ENCODE assay signal across 1 cellular context in the genomic region with DNA sequence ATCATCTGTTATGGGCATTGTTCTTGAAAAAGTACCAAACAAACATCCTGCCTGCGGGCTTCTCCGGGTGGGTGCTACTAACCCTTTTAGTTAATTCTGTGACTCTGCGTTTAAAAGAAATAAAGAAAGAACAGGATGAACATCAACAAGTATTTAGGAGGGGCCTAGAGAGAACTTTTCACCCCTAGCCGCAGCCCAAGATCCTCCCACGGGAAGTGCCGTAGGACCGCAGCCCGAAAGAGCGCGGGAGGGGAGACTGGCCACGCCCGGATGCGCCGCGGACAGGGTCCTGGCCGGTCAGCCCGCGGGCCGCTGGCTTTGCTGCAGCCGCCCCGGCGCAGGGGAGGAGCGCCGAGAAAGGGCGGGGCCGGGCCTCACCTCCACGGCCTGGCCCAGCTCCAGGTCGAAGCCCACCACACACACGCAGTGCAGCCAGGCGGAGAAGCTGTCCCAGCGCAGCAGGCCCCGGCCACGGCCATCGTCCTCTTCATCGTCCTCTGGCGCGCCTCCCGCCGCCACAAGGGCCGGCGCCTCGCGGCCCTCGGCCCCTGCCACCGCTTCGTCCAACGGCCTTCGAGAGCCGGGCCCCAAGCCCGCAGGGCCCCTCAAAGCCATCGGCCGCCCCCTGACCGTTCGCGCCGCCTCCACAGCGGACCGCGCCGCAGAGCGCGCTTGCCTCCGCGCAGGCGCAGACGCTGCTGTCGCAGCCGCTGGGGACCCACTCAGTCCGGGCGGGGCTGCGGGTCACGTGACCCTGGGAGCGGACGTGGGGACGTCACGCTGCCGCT.
TF ChIP-seq lines count a peak whose summit lies in the region.

A gene with protein sequence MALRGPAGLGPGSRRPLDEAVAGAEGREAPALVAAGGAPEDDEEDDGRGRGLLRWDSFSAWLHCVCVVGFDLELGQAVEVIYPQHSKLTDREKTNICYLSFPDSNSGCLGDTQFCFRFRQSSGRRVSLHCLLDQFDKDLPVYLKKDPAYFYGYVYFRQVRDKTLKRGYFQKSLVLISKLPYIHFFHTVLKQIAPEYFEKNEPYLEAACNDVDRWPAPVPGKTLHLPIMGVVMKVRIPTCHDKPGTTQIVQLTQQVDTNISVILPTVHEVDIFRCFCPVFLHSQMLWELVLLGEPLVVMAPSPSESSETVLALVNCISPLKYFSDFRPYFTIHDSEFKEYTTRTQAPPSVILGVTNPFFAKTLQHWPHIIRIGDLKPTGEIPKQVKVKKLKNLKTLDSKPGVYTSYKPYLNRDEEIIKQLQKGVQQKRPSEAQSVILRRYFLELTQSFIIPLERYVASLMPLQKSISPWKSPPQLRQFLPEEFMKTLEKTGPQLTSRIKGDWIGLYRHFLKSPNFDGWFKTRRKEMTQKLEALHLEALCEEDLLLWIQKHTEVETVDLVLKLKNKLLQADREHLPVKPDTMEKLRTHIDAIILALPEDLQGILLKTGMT (minus strand): TSS at position 674 of the 788 bp plus-strand sequence. CDS start 59 bp downstream, at position 615.

TF ChIP-seq in K562, 482 proteins besides CTCF, POLR2A, EP300 and RAD21 (continued from another document and continues in another):
- TF ChIP-seq, protein P1, sequence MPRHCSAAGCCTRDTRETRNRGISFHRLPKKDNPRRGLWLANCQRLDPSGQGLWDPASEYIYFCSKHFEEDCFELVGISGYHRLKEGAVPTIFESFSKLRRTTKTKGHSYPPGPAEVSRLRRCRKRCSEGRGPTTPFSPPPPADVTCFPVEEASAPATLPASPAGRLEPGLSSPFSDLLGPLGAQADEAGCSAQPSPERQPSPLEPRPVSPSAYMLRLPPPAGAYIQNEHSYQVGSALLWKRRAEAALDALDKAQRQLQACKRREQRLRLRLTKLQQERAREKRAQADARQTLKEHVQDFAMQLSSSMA (CRISPR knock-in tag; IDR thresholded peaks at IDR 0.05): no peak
- peak; percentile 89; the same call in 1 of the 2 replicates for TF ChIP-seq MTA3 (IDR thresholded peaks at IDR 0.05; ENCODE audit: borderline replicate concordance)
- TF ChIP-seq, protein P2, sequence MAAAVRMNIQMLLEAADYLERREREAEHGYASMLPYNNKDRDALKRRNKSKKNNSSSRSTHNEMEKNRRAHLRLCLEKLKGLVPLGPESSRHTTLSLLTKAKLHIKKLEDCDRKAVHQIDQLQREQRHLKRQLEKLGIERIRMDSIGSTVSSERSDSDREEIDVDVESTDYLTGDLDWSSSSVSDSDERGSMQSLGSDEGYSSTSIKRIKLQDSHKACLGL (CRISPR knock-in tag; IDR thresholded peaks at IDR 0.05; ENCODE audit: borderline replicate concordance, poor library complexity, severe bottlenecking): no peak
- TF ChIP-seq, protein P3, sequence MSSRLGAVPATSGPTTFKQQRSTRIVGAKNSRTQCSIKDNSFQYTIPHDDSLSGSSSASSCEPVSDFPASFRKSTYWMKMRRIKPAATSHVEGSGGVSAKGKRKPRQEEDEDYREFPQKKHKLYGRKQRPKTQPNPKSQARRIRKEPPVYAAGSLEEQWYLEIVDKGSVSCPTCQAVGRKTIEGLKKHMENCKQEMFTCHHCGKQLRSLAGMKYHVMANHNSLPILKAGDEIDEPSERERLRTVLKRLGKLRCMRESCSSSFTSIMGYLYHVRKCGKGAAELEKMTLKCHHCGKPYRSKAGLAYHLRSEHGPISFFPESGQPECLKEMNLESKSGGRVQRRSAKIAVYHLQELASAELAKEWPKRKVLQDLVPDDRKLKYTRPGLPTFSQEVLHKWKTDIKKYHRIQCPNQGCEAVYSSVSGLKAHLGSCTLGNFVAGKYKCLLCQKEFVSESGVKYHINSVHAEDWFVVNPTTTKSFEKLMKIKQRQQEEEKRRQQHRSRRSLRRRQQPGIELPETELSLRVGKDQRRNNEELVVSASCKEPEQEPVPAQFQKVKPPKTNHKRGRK (tag; IDR thresholded peaks at IDR 0.05): no peak
- TF ChIP-seq HNRNPLL (IDR thresholded peaks at IDR 0.05; ENCODE audit: low read depth, low read length, poor library complexity, severe bottlenecking): peak; percentile 58
- TF ChIP-seq TEAD1 (CRISPR knock-in tag; IDR thresholded peaks at IDR 0.05): peak; percentile 3 to 35; a peak in 2 of 4 replicates
- TF ChIP-seq SPI1 (IDR thresholded peaks at IDR 0.05; ENCODE audit: borderline replicate concordance, low read depth, low read length): 0 out of 2 replicates have a peak, but pooled peaks have one; percentile 18
- TF ChIP-seq, protein P4, sequence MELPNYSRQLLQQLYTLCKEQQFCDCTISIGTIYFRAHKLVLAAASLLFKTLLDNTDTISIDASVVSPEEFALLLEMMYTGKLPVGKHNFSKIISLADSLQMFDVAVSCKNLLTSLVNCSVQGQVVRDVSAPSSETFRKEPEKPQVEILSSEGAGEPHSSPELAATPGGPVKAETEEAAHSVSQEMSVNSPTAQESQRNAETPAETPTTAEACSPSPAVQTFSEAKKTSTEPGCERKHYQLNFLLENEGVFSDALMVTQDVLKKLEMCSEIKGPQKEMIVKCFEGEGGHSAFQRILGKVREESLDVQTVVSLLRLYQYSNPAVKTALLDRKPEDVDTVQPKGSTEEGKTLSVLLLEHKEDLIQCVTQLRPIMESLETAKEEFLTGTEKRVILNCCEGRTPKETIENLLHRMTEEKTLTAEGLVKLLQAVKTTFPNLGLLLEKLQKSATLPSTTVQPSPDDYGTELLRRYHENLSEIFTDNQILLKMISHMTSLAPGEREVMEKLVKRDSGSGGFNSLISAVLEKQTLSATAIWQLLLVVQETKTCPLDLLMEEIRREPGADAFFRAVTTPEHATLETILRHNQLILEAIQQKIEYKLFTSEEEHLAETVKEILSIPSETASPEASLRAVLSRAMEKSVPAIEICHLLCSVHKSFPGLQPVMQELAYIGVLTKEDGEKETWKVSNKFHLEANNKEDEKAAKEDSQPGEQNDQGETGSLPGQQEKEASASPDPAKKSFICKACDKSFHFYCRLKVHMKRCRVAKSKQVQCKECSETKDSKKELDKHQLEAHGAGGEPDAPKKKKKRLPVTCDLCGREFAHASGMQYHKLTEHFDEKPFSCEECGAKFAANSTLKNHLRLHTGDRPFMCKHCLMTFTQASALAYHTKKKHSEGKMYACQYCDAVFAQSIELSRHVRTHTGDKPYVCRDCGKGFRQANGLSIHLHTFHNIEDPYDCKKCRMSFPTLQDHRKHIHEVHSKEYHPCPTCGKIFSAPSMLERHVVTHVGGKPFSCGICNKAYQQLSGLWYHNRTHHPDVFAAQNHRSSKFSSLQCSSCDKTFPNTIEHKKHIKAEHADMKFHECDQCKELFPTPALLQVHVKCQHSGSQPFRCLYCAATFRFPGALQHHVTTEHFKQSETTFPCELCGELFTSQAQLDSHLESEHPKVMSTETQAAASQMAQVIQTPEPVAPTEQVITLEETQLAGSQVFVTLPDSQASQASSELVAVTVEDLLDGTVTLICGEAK (IDR thresholded peaks at IDR 0.05): no peak
- TF ChIP-seq, protein P4 (CRISPR knock-in tag; IDR thresholded peaks at IDR 0.05): no peak
- TF ChIP-seq SUPT5H (IDR thresholded peaks at IDR 0.05): peak; percentile 84
- no peak for TF ChIP-seq MIER1 (IDR thresholded peaks at IDR 0.05; ENCODE audit: low read depth)
- TF ChIP-seq CREB1 (IDR thresholded peaks at IDR 0.05): 0 out of 2 replicates have a peak, but pooled peaks have one; percentile 50
- peak; percentile 61; the same call in 1 of the 2 replicates for TF ChIP-seq CREB1 (CRISPR knock-in tag; IDR thresholded peaks at IDR 0.05)
- TF ChIP-seq, protein P5, sequence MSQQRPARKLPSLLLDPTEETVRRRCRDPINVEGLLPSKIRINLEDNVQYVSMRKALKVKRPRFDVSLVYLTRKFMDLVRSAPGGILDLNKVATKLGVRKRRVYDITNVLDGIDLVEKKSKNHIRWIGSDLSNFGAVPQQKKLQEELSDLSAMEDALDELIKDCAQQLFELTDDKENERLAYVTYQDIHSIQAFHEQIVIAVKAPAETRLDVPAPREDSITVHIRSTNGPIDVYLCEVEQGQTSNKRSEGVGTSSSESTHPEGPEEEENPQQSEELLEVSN (IDR thresholded peaks at IDR 0.05; ENCODE audit: borderline replicate concordance in 1 of 2, extremely low read depth in 1 of 2, insufficient read depth in 1 of 2, insufficient read length in 1 of 2, low read depth in 1 of 2, low read length in 1 of 2, poor library complexity in 1 of 2, severe bottlenecking in 1 of 2): peak; percentile 75 to 79
- 0 out of 2 replicates have a peak, but pooled peaks have one; percentile 8 for TF ChIP-seq ZNF212 (CRISPR knock-in tag; IDR thresholded peaks at IDR 0.05)
- TF ChIP-seq PML (IDR thresholded peaks at IDR 0.05; ENCODE audit: low read length): peak; percentile 78
- TF ChIP-seq, protein P6, sequence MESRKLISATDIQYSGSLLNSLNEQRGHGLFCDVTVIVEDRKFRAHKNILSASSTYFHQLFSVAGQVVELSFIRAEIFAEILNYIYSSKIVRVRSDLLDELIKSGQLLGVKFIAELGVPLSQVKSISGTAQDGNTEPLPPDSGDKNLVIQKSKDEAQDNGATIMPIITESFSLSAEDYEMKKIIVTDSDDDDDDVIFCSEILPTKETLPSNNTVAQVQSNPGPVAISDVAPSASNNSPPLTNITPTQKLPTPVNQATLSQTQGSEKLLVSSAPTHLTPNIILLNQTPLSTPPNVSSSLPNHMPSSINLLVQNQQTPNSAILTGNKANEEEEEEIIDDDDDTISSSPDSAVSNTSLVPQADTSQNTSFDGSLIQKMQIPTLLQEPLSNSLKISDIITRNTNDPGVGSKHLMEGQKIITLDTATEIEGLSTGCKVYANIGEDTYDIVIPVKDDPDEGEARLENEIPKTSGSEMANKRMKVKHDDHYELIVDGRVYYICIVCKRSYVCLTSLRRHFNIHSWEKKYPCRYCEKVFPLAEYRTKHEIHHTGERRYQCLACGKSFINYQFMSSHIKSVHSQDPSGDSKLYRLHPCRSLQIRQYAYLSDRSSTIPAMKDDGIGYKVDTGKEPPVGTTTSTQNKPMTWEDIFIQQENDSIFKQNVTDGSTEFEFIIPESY (CRISPR knock-in tag; IDR thresholded peaks at IDR 0.05): peak; percentile 37; the same call in 1 of the 2 replicates
- 0 out of 2 replicates have a peak, but pooled peaks have one; percentile 64 for TF ChIP-seq RBM34 (IDR thresholded peaks at IDR 0.05; ENCODE audit: borderline replicate concordance, insufficient read depth, low read length)
- TF ChIP-seq, protein P7, sequence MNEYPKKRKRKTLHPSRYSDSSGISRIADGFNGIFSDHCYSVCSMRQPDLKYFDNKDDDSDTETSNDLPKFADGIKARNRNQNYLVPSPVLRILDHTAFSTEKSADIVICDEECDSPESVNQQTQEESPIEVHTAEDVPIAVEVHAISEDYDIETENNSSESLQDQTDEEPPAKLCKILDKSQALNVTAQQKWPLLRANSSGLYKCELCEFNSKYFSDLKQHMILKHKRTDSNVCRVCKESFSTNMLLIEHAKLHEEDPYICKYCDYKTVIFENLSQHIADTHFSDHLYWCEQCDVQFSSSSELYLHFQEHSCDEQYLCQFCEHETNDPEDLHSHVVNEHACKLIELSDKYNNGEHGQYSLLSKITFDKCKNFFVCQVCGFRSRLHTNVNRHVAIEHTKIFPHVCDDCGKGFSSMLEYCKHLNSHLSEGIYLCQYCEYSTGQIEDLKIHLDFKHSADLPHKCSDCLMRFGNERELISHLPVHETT (CRISPR knock-in tag; conservative IDR thresholded peaks at IDR 0.05 in 1 of 2, IDR thresholded peaks at IDR 0.05 in 1 of 2): peak in 1 of 2 experiments; percentile 69; a peak in 2 of 4 replicates
- no peak for TF ChIP-seq ZNF274 (IDR thresholded peaks at IDR 0.05; ENCODE audit: borderline replicate concordance, low read depth, low read length)
- TF ChIP-seq TEAD4 (IDR thresholded peaks at IDR 0.05; ENCODE audit: low read length): no peak
- TF ChIP-seq TEAD4 (CRISPR knock-in tag; IDR thresholded peaks at IDR 0.05; ENCODE audit: borderline replicate concordance): no peak
- peak; percentile 98 for TF ChIP-seq POLR2G (IDR thresholded peaks at IDR 0.05; ENCODE audit: low read depth, low read length)
- TF ChIP-seq HDGF (IDR thresholded peaks at IDR 0.05): no peak
- TF ChIP-seq, protein P8, sequence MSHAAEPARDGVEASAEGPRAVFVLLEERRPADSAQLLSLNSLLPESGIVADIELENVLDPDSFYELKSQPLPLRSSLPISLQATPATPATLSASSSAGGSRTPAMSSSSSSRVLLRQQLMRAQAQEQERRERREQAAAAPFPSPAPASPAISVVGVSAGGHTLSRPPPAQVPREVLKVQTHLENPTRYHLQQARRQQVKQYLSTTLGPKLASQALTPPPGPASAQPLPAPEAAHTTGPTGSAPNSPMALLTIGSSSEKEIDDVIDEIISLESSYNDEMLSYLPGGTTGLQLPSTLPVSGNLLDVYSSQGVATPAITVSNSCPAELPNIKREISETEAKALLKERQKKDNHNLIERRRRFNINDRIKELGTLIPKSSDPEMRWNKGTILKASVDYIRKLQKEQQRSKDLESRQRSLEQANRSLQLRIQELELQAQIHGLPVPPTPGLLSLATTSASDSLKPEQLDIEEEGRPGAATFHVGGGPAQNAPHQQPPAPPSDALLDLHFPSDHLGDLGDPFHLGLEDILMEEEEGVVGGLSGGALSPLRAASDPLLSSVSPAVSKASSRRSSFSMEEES (CRISPR knock-in tag; IDR thresholded peaks at IDR 0.05): peak; percentile 100
- TF ChIP-seq KDM4B (IDR thresholded peaks at IDR 0.05; ENCODE audit: borderline replicate concordance in 2 of 2, low read depth in 1 of 2): 0 out of 4 replicates have a peak, but pooled peaks of 1 of the 2 experiments have one; percentile 30
- peak; percentile 18; the same call in 1 of the 2 replicates for TF ChIP-seq CHD2 (IDR thresholded peaks at IDR 0.05; ENCODE audit: low read depth, low read length)
- peak; percentile 61 for TF ChIP-seq GABPA (tag; conservative IDR thresholded peaks at IDR 0.05; ENCODE audit: low read depth)
- TF ChIP-seq NCOA1 (IDR thresholded peaks at IDR 0.05; ENCODE audit: low read depth): no peak; the same call in 1 of the 2 replicates
